Comparison of ENCODE assay signal across 1 cellular context in the genomic region with DNA sequence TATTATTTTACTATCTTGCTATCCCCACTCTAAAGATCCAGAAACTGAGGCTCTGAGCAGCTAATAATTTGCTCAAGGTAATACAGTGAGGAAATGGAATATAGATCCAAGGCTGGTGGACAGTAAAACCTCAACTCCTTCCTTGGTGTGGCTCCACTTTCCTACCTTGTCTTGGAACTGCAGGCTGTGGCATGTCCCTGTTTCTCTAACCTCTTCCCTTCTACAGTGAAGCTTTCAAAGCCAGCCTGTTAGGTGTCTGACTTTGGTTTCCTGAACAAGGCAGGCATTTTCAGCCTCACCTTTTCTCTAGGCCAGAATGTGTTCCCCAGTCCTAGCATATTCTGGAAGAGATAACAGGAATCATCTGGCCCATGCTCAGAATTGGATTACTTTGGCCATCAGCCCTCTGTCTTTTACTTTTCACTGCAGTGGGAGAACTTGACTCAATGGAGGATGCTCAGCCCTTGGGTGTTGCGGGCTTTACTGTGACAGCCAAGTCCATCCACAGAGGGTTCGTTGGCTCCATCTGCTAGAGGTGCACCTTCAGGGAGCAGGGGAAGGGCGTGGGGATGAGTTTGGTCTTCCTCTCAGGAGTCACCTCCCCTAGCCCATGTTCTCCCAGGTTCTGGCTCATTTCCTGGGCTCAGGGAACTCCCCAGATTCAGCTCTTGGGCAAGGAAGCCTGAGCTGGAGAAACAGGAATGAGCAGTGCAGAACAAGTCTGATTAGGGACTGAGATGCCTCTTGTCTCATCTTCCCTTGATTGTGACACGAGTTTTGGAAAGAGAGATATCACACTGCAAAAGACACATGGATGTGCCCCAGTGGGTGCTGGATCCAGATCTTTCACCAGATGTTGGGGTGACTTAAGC.
TF ChIP-seq lines count a peak whose summit lies in the region.

No MANE protein-coding gene starts in this region.

TF ChIP-seq in WTC11, 78 proteins besides CTCF, POLR2A, EP300 and RAD21 (continued from another document):
- TF ChIP-seq MXD4 (CRISPR knock-in tag; IDR thresholded peaks at IDR 0.05; ENCODE audit: borderline replicate concordance) (no peak), OVOL2 (CRISPR knock-in tag; IDR thresholded peaks at IDR 0.05; ENCODE audit: borderline replicate concordance) (no peak)
- TF ChIP-seq, protein P1, sequence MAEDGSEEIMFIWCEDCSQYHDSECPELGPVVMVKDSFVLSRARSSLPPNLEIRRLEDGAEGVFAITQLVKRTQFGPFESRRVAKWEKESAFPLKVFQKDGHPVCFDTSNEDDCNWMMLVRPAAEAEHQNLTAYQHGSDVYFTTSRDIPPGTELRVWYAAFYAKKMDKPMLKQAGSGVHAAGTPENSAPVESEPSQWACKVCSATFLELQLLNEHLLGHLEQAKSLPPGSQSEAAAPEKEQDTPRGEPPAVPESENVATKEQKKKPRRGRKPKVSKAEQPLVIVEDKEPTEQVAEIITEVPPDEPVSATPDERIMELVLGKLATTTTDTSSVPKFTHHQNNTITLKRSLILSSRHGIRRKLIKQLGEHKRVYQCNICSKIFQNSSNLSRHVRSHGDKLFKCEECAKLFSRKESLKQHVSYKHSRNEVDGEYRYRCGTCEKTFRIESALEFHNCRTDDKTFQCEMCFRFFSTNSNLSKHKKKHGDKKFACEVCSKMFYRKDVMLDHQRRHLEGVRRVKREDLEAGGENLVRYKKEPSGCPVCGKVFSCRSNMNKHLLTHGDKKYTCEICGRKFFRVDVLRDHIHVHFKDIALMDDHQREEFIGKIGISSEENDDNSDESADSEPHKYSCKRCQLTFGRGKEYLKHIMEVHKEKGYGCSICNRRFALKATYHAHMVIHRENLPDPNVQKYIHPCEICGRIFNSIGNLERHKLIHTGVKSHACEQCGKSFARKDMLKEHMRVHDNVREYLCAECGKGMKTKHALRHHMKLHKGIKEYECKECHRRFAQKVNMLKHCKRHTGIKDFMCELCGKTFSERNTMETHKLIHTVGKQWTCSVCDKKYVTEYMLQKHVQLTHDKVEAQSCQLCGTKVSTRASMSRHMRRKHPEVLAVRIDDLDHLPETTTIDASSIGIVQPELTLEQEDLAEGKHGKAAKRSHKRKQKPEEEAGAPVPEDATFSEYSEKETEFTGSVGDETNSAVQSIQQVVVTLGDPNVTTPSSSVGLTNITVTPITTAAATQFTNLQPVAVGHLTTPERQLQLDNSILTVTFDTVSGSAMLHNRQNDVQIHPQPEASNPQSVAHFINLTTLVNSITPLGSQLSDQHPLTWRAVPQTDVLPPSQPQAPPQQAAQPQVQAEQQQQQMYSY (CRISPR knock-in tag; IDR thresholded peaks at IDR 0.05), result no peak
